ENCODE assay signal across 16 cellular contexts in the genomic region with DNA sequence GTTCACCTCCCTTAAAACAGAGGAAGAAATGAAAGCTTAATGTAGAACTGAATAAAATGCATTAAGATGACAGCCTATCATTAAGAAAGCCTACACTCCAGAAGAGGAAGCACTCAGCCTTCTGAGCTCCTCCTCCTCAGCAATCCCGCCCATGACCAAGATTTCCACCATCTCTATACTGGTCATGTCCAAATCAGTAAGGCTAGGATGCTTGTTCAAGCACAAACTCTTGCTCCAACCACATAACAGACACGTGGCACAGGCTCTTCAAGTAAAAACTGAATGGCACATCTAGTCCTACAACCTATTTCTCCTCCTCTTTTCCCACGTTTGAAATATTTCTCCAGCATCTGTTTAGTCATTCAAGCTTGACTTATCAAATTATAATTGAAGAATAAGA.
DNase-seq lines count a peak whose midpoint lies in the region; ATAC-seq and TF ChIP-seq lines count a peak whose summit lies in the region.
"Had no signal": no experiment of that assay in that cellular context is flagged by ENCODE, and none has a peak within 500 bp of the region (broad histone marks: within the 10 kb centered on the region; RNA-seq: fewer than 3 reads in every experiment).

No MANE protein-coding gene starts in this region.

- TF ChIP-seq CTCF in HL-60 (IDR thresholded peaks at IDR 0.05; ENCODE audit: insufficient read depth, low read length) (no peak), mucosa of descending colon (IDR thresholded peaks at IDR 0.05) (no peak), upper lobe of left lung (IDR thresholded peaks at IDR 0.05) (no peak)

- intact Hi-C loops in mucosa of descending colon (cut with DNase I, micrococcal nuclease) = no loop called here

- no peaks in the 10 kb centered on the region for H3K4me1 ChIP-seq in mucosa of descending colon (ENCODE audit: low read depth)
- H3K4me1 ChIP-seq in upper lobe of left lung = no peaks in the 10 kb centered on the region

- H3K9me3 ChIP-seq in mucosa of descending colon = no peaks in the 10 kb centered on the region
- no peaks in the 10 kb centered on the region for H3K9me3 ChIP-seq in upper lobe of left lung
- H3K9me3 ChIP-seq: HAP-1 had no signal

- H3K27me3 ChIP-seq in HL-60 (ENCODE audit: insufficient read depth, poor library complexity, severe bottlenecking) = no peaks in the 10 kb centered on the region
- no peaks in the 10 kb centered on the region for H3K27me3 ChIP-seq in upper lobe of left lung

- H3K27ac ChIP-seq in HL-60 (replicated peaks) = no peak overlapping the region
- H3K27ac ChIP-seq in upper lobe of left lung = no peak overlapping the region
- H3K27ac ChIP-seq in caudate nucleus (ENCODE audit: low read depth, low read length) = no peak overlapping the region
- H3K27ac ChIP-seq: C4-2B had no signal

- no peak overlapping the region for H3K4me3 ChIP-seq in HL-60 (replicated peaks; ENCODE audit: insufficient read depth, low read length)
- H3K4me3 ChIP-seq in mucosa of descending colon = no peak overlapping the region
- H3K4me3 ChIP-seq in upper lobe of left lung = no peak overlapping the region
- H3K4me3 ChIP-seq: HAP-1 had no signal

- peak; percentile 20 for ATAC-seq in mucosa of descending colon
- ATAC-seq in upper lobe of left lung (ENCODE audit: low FRiP score in 2 of 2) = no peak

- no peaks in the 10 kb centered on the region for H3K36me3 ChIP-seq in mucosa of descending colon (ENCODE audit: low read depth)
- H3K36me3 ChIP-seq in upper lobe of left lung = peaks cover 0 to 22% (median 0%) of the 10 kb centered on the region in 4 donors

- TF ChIP-seq POLR2A in upper lobe of left lung (IDR thresholded peaks at IDR 0.05) = no peak

- peak; percentile 29 to 61 for DNase-seq in HL-60 (ENCODE audit: low read depth in 1 of 2, low spot score in 1 of 2)
- peak; percentile 3 for DNase-seq in OCI-M1 (lab: John Stamatoyannopoulos, UW)
- no peak for DNase-seq in mucosa of descending colon
- no peak for DNase-seq in upper lobe of left lung
- DNase-seq in caudate nucleus (lab: John Stamatoyannopoulos, UW) = no peak
- DNase-seq in NCI-H1436 (lab: John Stamatoyannopoulos, UW) = no peak
- DNase-seq in COLO668 (lab: John Stamatoyannopoulos, UW; ENCODE audit: unreplicated experiment) = no peak
- DNase-seq: AML-193; Calu3; CD4-positive, alpha-beta T cell; DMS79 treated with DMSO at 0.1 percent for 48 hours; GF-D8; GOT3; KBM-7 had no signal

- WGBS in upper lobe of left lung, 2 donors = 88 to 91% methylated on average over 3 of the region's 3 CpGs

- TF ChIP-seq EP300 in upper lobe of left lung (IDR thresholded peaks at IDR 0.05) = no peak

Comparison
In these comparisons a context has a peak if more than half of its experiments do, and no peak if none do; other contexts are left out.
1. DNase-seq: peak in HL-60 (2 of 2) and OCI-M1 (single experiment); none in mucosa of descending colon (0 of 3), upper lobe of left lung (0 of 2), caudate nucleus (0 of 61), NCI-H1436 (single experiment) and COLO668 (single experiment).